8 cellular contexts compared by ENCODE assay signal in the genomic region with DNA sequence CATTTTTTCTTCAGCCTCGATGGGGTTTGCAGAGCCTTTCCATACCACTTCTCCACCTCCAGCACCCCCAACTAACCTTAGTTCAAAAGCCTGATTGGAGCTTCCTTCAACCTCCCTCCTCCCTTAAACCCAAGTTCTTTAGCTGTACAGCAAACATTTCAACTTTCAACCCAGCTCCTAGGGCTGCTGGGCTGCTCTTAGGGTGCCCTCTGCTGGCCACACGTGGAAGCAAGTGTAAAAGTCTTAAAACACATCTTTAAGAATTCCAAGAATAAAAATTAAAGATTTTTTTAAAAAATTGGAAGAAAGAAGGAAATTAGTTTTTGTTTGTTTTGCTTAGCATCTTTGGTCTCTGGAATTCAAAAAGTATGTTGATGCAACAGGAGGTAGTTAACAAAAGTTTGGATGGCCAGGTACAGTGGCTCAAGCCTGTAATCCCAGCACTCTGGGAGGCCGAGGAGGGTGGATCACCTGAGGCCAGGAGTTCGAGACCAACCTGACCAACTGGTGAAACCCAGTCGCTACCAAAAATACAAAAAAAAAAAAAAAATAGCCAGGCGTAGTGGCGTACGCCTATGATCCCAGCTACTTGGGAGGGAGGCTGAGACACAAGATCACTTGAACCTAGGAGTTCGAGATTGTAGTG. TPM values are rescaled to one million over a fixed set of nuclear protein-coding genes. Genes with fewer than 3 reads are reported as not detected.
DNase-seq lines count a peak whose midpoint lies in the region; ATAC-seq lines count a peak whose summit lies in the region.

No MANE protein-coding gene starts in this region.

- H3F3A ChIP-seq in GM23248 (ENCODE audit: insufficient read depth): no peaks in the 10 kb centered on the region

- ATAC-seq in GM19452 (IDR thresholded peaks at IDR 0.05; ENCODE audit: unreplicated experiment) (no peak), GM21526 (IDR thresholded peaks at IDR 0.05; ENCODE audit: low FRiP score, unreplicated experiment) (no peak)

- in situ Hi-C loops in GM23248 (cut with MboI): no loop called here

- peak in 8 of 14 donors; percentile 6 to 47 (median 20) for DNase-seq in C1 segment of cervical spinal cord (lab: John Stamatoyannopoulos, UW)
- peak; percentile 57 for DNase-seq in GM23248
- DNase-seq in OCI-M1 (lab: John Stamatoyannopoulos, UW): peak; percentile 70
- peak; percentile 16 for DNase-seq in activated naive CD4-positive, alpha-beta T cell treated with Interleukin-2 at 50 U/mL for 16 hours
- peak; percentile 65 for DNase-seq in globus pallidus (ENCODE audit: low spot score)
- DNase-seq in trophoblast cell: peak; percentile 44 to 81

- H3K79me1 ChIP-seq in trophoblast cell (ENCODE audit: low read length): no peaks in the 10 kb centered on the region

- H3K14ac ChIP-seq in trophoblast cell (ENCODE audit: low read length): no peak overlapping the region

- no peaks in the 10 kb centered on the region for H3K9me3 ChIP-seq in GM23248 (ENCODE audit: low read depth)
- peaks cover 5% of the 10 kb centered on the region for H3K9me3 ChIP-seq in trophoblast cell (ENCODE audit: insufficient read depth, low read depth, low read length)

- H2BK120ac ChIP-seq in trophoblast cell (ENCODE audit: insufficient read depth, low read length, poor library complexity): no peak overlapping the region

- no peak overlapping the region for H2AK5ac ChIP-seq in trophoblast cell (ENCODE audit: low read length)

- no peak overlapping the region for H3K23ac ChIP-seq in trophoblast cell (ENCODE audit: low read length)

- H2AFZ ChIP-seq in GM23248 (no peak overlapping the region), trophoblast cell (ENCODE audit: insufficient read depth, low read length, poor library complexity) (no peak overlapping the region)

- H3K4me1 ChIP-seq in GM23248 (ENCODE audit: insufficient read depth) (no peaks in the 10 kb centered on the region), trophoblast cell (ENCODE audit: control insufficient read depth in 1 of 2, insufficient read depth in 2 of 2, low read length in 2 of 2) (no peaks in the 10 kb centered on the region)

- H3K27ac ChIP-seq in GM23248 (no peak overlapping the region), trophoblast cell (ENCODE audit: low read depth, low read length) (no peak overlapping the region)

- no peak overlapping the region for H4K91ac ChIP-seq in trophoblast cell (ENCODE audit: low read depth, low read length)

- H3K9ac ChIP-seq in GM23248 (no peak overlapping the region), trophoblast cell (ENCODE audit: low read length) (no peak overlapping the region)

- no peaks in the 10 kb centered on the region for H4K20me1 ChIP-seq in GM23248 (ENCODE audit: insufficient read depth)

- H3K4me2 ChIP-seq in GM23248 (ENCODE audit: unreplicated experiment) (no peak overlapping the region), trophoblast cell (ENCODE audit: low read length) (no peak overlapping the region)

- H2BK12ac ChIP-seq in trophoblast cell (ENCODE audit: low read length): no peak overlapping the region

- H3K4me3 ChIP-seq in GM23248: no peak overlapping the region
- H3K4me3 ChIP-seq in trophoblast cell (ENCODE audit: low read depth, low read length): no peak overlapping the region

- H3K79me2 ChIP-seq in GM23248 (ENCODE audit: insufficient read depth) (no peaks in the 10 kb centered on the region), trophoblast cell (ENCODE audit: control insufficient read depth, insufficient read depth, low read length, poor library complexity) (no peaks in the 10 kb centered on the region)

- no peak overlapping the region for H4K12ac ChIP-seq in trophoblast cell (ENCODE audit: low read depth, low read length)

- no peak overlapping the region for H3K4ac ChIP-seq in trophoblast cell (ENCODE audit: low read depth, low read length)

- WGBS in GM23248 (ENCODE audit: low coverage in 1 of 2, low lambda C conversion rate in 2 of 2, missing lambda C conversion rate in 2 of 2), 2 experiments: 42 to 54% methylated on average over 9 of the region's 9 CpGs
- WGBS in trophoblast cell (ENCODE audit: extremely low coverage, insufficient coverage, insufficient read length): no CpG with 5 or more reads among the region's 9 CpGs

- H3K27me3 ChIP-seq in GM23248 (replicated peaks; ENCODE audit: insufficient read depth) (no peaks in the 10 kb centered on the region), trophoblast cell (ENCODE audit: insufficient read depth, low read length) (no peaks in the 10 kb centered on the region)

- no peak overlapping the region for H4K8ac ChIP-seq in trophoblast cell (ENCODE audit: low read depth, low read length)

- H3K18ac ChIP-seq in trophoblast cell (ENCODE audit: low read length): no peak overlapping the region

- no peaks in the 10 kb centered on the region for H3K9me2 ChIP-seq in GM23248 (ENCODE audit: insufficient read depth)

- no peaks in the 10 kb centered on the region for H3K36me3 ChIP-seq in GM23248 (ENCODE audit: low read depth)
- H3K36me3 ChIP-seq in trophoblast cell (ENCODE audit: control insufficient read depth in 1 of 2, insufficient read depth in 2 of 2, low read length in 2 of 2): peaks cover 7% of the 10 kb centered on the region in 2 experiments

- no peak overlapping the region for H2BK5ac ChIP-seq in trophoblast cell (ENCODE audit: low read depth, low read length, poor library complexity)

RNA-seq across cellular contexts. Expression of a gene that starts 15.5 kb away (rescaled TPM):
- not detected in 2 replicates for total RNA-seq in GM23248 (2014; rRNA removed; shearing (Covaris generic))
- polyA plus RNA-seq in GM23248 (2016; fragmentation: Nextera tagmentation; extraction: Ambion mirVana): not detected in 2 replicates
- polyA plus RNA-seq in trophoblast cell (2013): 0.14 and 0.15 TPM in 2 replicates

Comparison
In these comparisons a context has a peak if more than half of its experiments do, and no peak if none do; other contexts are left out.
1. DNase-seq: peak in every context shown above with its lines; median percentile 70 in OCI-M1; 65 in globus pallidus; 62 in trophoblast cell; 57 in GM23248; 20 in C1 segment of cervical spinal cord; 16 in activated naive CD4-positive, alpha-beta T cell treated with Interleukin-2 at 50 U/mL for 16 hours.